25 cellular contexts compared by ENCODE assay signal in the genomic region with DNA sequence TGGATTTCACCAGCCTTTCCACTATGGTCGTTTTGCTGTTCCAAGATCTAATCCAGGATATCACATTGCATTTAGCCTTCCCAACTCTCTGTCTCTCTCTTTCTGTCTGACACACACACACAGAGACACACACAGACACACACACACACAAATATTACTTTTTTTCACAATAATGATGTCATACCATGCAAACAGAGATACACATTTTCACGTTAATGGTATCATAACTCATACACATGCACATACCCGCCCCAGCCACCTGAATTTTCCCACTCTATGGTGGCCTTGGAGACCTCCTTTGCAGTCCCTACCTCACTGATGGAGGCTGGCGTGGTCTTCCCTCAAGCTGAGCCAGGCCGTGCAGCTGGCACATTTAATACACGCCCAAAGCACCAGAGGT. TPM values are rescaled to one million over a fixed set of nuclear protein-coding genes. Genes with fewer than 3 reads are reported as not detected.
DNase-seq lines count a peak whose midpoint lies in the region; ATAC-seq, FAIRE-seq and TF ChIP-seq lines count a peak whose summit lies in the region.
"Had no signal": no experiment of that assay in that cellular context is flagged by ENCODE, and none has a peak within 500 bp of the region (broad histone marks: within the 10 kb centered on the region; RNA-seq: fewer than 3 reads in every experiment).

No MANE protein-coding gene starts in this region.

- POLR2A ChIA-PET in H1 (lab: Charles Lee; ENCODE audit: partially characterized antibody): no interaction called here

- no peak overlapping the region for H4K8ac ChIP-seq in H1 (ENCODE audit: extremely low read depth, insufficient read depth, low read length)

- H3K27ac Mint-ChIP-seq in activated T-cell treated with anti-CD3 and anti-CD28 coated beads, Interleukin-2, amount 50 U/mL, for 72 hours: no peak overlapping the region
- no peak overlapping the region for H3K27ac Mint-ChIP-seq in activated T-helper 17 cell treated with anti-CD3 and anti-CD28 coated beads, Interleukin-2, amount 50 U/mL, for 72 hours
- H3K27ac Mint-ChIP-seq: CD4-positive, alpha-beta T cell had no signal

- no peak for FAIRE-seq in H1 (lab: Jason Lieb, UNC)
- FAIRE-seq: D721Med had no signal

- H3K27me3 ChIP-seq in heart right ventricle (peaks cover 0 to 25% (median 3%) of the 10 kb centered on the region in 7 donors), H1 (replicated peaks in 1 of 4; ENCODE audit: control insufficient read depth in 3 of 4, extremely low read depth in 1 of 4, insufficient read depth in 3 of 4, low read length in 3 of 4) (no peaks in the 10 kb centered on the region; a peak in 1 of 7 replicates), osteoblast (ENCODE audit: insufficient read depth, low read length) (peaks cover 12% of the 10 kb centered on the region)
- H3K27me3 ChIP-seq: BLaER1 treated with 17β-estradiol and CSF1 and Interleukin-3, amounts not matched to agents 10 nM and 100 nM had no signal

- H3K9ac ChIP-seq in H1 (replicated peaks in 1 of 4; ENCODE audit: extremely low read depth in 1 of 4, low read depth in 3 of 4, low read length in 3 of 4): no peak overlapping the region
- H3K9ac ChIP-seq: BLaER1 treated with 17β-estradiol and CSF1 and Interleukin-3, amounts not matched to agents 10 nM and 100 nM; KMS-11 had no signal

- H3K4me3 Mint-ChIP-seq in activated T-cell treated with anti-CD3 and anti-CD28 coated beads, Interleukin-2, amount 50 U/mL, for 72 hours: no peak overlapping the region
- H3K4me3 Mint-ChIP-seq in activated T-helper 17 cell treated with anti-CD3 and anti-CD28 coated beads, Interleukin-2, amount 50 U/mL, for 72 hours: no peak overlapping the region
- H3K4me3 Mint-ChIP-seq: CD4-positive, alpha-beta T cell had no signal

- H3K9me3 Mint-ChIP-seq in activated T-cell treated with anti-CD3 and anti-CD28 coated beads, Interleukin-2, amount 50 U/mL, for 72 hours: no peaks in the 10 kb centered on the region
- H3K9me3 Mint-ChIP-seq in activated T-helper 17 cell treated with anti-CD3 and anti-CD28 coated beads, Interleukin-2, amount 50 U/mL, for 72 hours: no peaks in the 10 kb centered on the region
- H3K9me3 Mint-ChIP-seq: CD4-positive, alpha-beta T cell had no signal

- H3K36me3 Mint-ChIP-seq in activated T-cell treated with anti-CD3 and anti-CD28 coated beads, Interleukin-2, amount 50 U/mL, for 72 hours (ENCODE audit: insufficient read depth in 2 of 2): no peaks in the 10 kb centered on the region
- H3K36me3 Mint-ChIP-seq in activated T-helper 17 cell treated with anti-CD3 and anti-CD28 coated beads, Interleukin-2, amount 50 U/mL, for 72 hours (ENCODE audit: low read depth): no peaks in the 10 kb centered on the region

- intact Hi-C loops in heart right ventricle (cut with DNase I) (no loop called here), left ventricle myocardium superior (cut with micrococcal nuclease) (no loop called here)

- no peak overlapping the region for H3K56ac ChIP-seq in H1 (replicated peaks; ENCODE audit: insufficient read length, low read depth, low read length)

- H2BK5ac ChIP-seq in H1 (ENCODE audit: low read depth, low read length): no peak overlapping the region

- H4K5ac ChIP-seq in H1 (ENCODE audit: insufficient read length, low read depth, low read length): no peak overlapping the region

- H3K79me1 ChIP-seq in H1 (ENCODE audit: low read depth, low read length): no peaks in the 10 kb centered on the region

- H3K4me1 ChIP-seq in heart right ventricle: peaks cover 0 to 45% (median 5%) of the 10 kb centered on the region in 9 donors
- H3K4me1 ChIP-seq in H1 (replicated peaks in 1 of 4; ENCODE audit: control insufficient read depth in 3 of 4, insufficient read depth in 4 of 4, low read length in 3 of 4): peaks cover 0 to 10% (median 4%) of the 10 kb centered on the region in 4 experiments; a peak in 5 of 7 replicates
- no peaks in the 10 kb centered on the region for H3K4me1 ChIP-seq in osteoblast (ENCODE audit: insufficient read depth, low read length)
- H3K4me1 ChIP-seq: BLaER1 treated with 17β-estradiol and CSF1 and Interleukin-3, amounts not matched to agents 10 nM and 100 nM had no signal

- H3K36me3 ChIP-seq in heart right ventricle: no peaks in the 10 kb centered on the region
- no peaks in the 10 kb centered on the region for H3K36me3 ChIP-seq in H1 (ENCODE audit: control insufficient read depth in 2 of 4, insufficient read depth in 4 of 4, low read length in 3 of 4)
- H3K36me3 ChIP-seq in osteoblast (ENCODE audit: insufficient read depth, low read length): no peaks in the 10 kb centered on the region
- H3K36me3 ChIP-seq: BLaER1 treated with 17β-estradiol and CSF1 and Interleukin-3, amounts not matched to agents 10 nM and 100 nM had no signal

- no peak overlapping the region; the same call in 1 of the 2 replicates for H2BK12ac ChIP-seq in H1 (ENCODE audit: low read depth, low read length)

- CTCF ChIA-PET in H1 (lab: Charles Lee; ENCODE audit: partially characterized antibody): interaction anchor here (0.6 to 4.3 kb wide), 5 partner anchors 9 to 363 kb away, joined by 3 to 25 read pairs (median 4); no protein-coding TSS in a partner anchor

- no peak overlapping the region for H2BK20ac ChIP-seq in H1 (ENCODE audit: low read length)

- no peak overlapping the region for H3K4me3 ChIP-seq in heart right ventricle
- H3K4me3 ChIP-seq in H1 (ENCODE audit: extremely low read depth in 1 of 4, insufficient read depth in 2 of 4, low read depth in 3 of 4, low read length in 4 of 4): no peak overlapping the region
- H3K4me3 ChIP-seq in osteoblast (ENCODE audit: insufficient read depth, low read length): no peak overlapping the region
- H3K4me3 ChIP-seq: BLaER1 treated with 17β-estradiol and CSF1 and Interleukin-3, amounts not matched to agents 10 nM and 100 nM; PC-9 had no signal

- no peak overlapping the region for H3K23ac ChIP-seq in H1 (ENCODE audit: insufficient read length)

- WGBS in heart right ventricle, 2 donors: 46 to 48% methylated on average over 6 of the region's 6 CpGs
- WGBS in H1 (ENCODE audit: extremely low coverage in 1 of 2, insufficient coverage in 1 of 2, insufficient read length in 1 of 2, insufficient replicate concordance in 2 of 2, low coverage in 1 of 2, low lambda C conversion rate in 2 of 2, missing lambda C conversion rate in 1 of 2), 2 experiments: 81% methylated on average over 6 of the region's 6 CpGs; no CpG with 5 or more reads in 1 of the 2 experiments

- peaks cover 8% of the 10 kb centered on the region for H3K27me3 Mint-ChIP-seq in activated T-cell treated with anti-CD3 and anti-CD28 coated beads, Interleukin-2, amount 50 U/mL, for 72 hours (ENCODE audit: low read depth)
- peaks cover 1% of the 10 kb centered on the region for H3K27me3 Mint-ChIP-seq in activated T-helper 17 cell treated with anti-CD3 and anti-CD28 coated beads, Interleukin-2, amount 50 U/mL, for 72 hours

- no peak overlapping the region for H3K4ac ChIP-seq in H1 (replicated peaks; ENCODE audit: insufficient read length, low read depth, low read length)

- H2AFZ ChIP-seq in H1 (ENCODE audit: low read length): no peak overlapping the region
- H2AFZ ChIP-seq in osteoblast (ENCODE audit: low read length): no peak overlapping the region
- H2AFZ ChIP-seq: PC-9 had no signal

- no peak for TF ChIP-seq POLR2A in H1 (IDR thresholded peaks at IDR 0.05; ENCODE audit: control extremely low read depth in 1 of 2, low read depth in 2 of 2, low read length in 2 of 2)

- peaks cover 5% of the 10 kb centered on the region; the same call in 1 of the 2 replicates for H3K23me2 ChIP-seq in H1 (ENCODE audit: low read depth, low read length)

- no peak for TF ChIP-seq EP300 in H1 (IDR thresholded peaks at IDR 0.05; ENCODE audit: borderline replicate concordance in 1 of 2, low read depth in 2 of 2, low read length in 2 of 2)

- no peak for TF ChIP-seq RAD21 in H1 (IDR thresholded peaks at IDR 0.05 in 1 of 2, conservative IDR thresholded peaks at IDR 0.05 in 1 of 2; ENCODE audit: low read depth in 2 of 2, low read length in 2 of 2)

- no peak overlapping the region for H2AK5ac ChIP-seq in H1 (ENCODE audit: low read depth, low read length)

- H3K4me2 ChIP-seq in H1 (ENCODE audit: insufficient read depth in 1 of 2, low read depth in 2 of 2, low read length in 2 of 2) (no peak overlapping the region), osteoblast (ENCODE audit: insufficient read depth, low read length) (no peak overlapping the region)
- H3K4me2 ChIP-seq: BLaER1 treated with 17β-estradiol and CSF1 and Interleukin-3, amounts not matched to agents 10 nM and 100 nM; KMS-11; PC-9 had no signal

- DNase-seq in heart right ventricle (no peak), left ventricle myocardium superior (no peak), H1 (ENCODE audit: low read depth in 1 of 2, low spot score in 2 of 2) (no peak), osteoblast (ENCODE audit: insufficient read length, low spot score, missing footprints) (peak; percentile 66), Ammon's horn (ENCODE audit: low spot score) (no peak)
- no peak for DNase-seq in activated T-cell treated with anti-CD3 and anti-CD28 coated beads, Interleukin-2, amount 50 U/mL, for 72 hours
- DNase-seq: CD4-positive, alpha-beta T cell; HCEC 1CT; IMR-90; MM.1S; NCI-H1417; NCI-H1694; NCI-H2081; NCI-H2227 treated with DMSO at 0.1 percent for 48 hours; NCI-H526 treated with DMSO at 0.1 percent for 48 hours; PC-9 had no signal

- H2BK120ac ChIP-seq in H1 (replicated peaks; ENCODE audit: low read depth, low read length): no peak overlapping the region

- H3K18ac ChIP-seq in H1 (ENCODE audit: extremely low read depth, low read length): no peak overlapping the region

- peaks cover 0 to 4% of the 10 kb centered on the region in 2 experiments for H4K20me1 ChIP-seq in H1 (replicated peaks in 1 of 2; ENCODE audit: control insufficient read depth in 1 of 2, insufficient read depth in 2 of 2, low read length in 2 of 2)
- H4K20me1 ChIP-seq in osteoblast (ENCODE audit: insufficient read depth, low read length): no peaks in the 10 kb centered on the region
- H4K20me1 ChIP-seq: BLaER1 treated with 17β-estradiol and CSF1 and Interleukin-3, amounts not matched to agents 10 nM and 100 nM had no signal

- no peak overlapping the region for H3K14ac ChIP-seq in H1 (ENCODE audit: insufficient read length)

- H3K27ac ChIP-seq in heart right ventricle (peak overlapping the region in 8 of 10 donors; percentile 19 to 92 (median 88)), H1 (ENCODE audit: low read depth, low read length) (no peak overlapping the region), osteoblast (ENCODE audit: low read depth, low read length) (no peak overlapping the region)
- H3K27ac ChIP-seq: BLaER1 treated with 17β-estradiol and CSF1 and Interleukin-3, amounts not matched to agents 10 nM and 100 nM; KMS-11; PC-9 had no signal

- no peak overlapping the region for H4K91ac ChIP-seq in H1 (replicated peaks; ENCODE audit: insufficient read length, low read length)

- ATAC-seq in heart right ventricle: no peak
- ATAC-seq in left ventricle myocardium superior: no peak
- no peak for ATAC-seq in activated T-cell treated with anti-CD3 and anti-CD28 coated beads, Interleukin-2, amount 50 U/mL, for 72 hours (replicated peaks in 1 of 2)
- no peak for ATAC-seq in activated T-helper 17 cell treated with anti-CD3 and anti-CD28 coated beads, Interleukin-2, amount 50 U/mL, for 72 hours (replicated peaks)
- ATAC-seq: Right ventricle myocardium inferior had no signal

- no peaks in the 10 kb centered on the region for H3K79me2 ChIP-seq in H1 (ENCODE audit: control insufficient read depth in 1 of 2, insufficient read depth in 2 of 2, low read length in 2 of 2)
- no peaks in the 10 kb centered on the region for H3K79me2 ChIP-seq in osteoblast (ENCODE audit: insufficient read depth, low read length)

- H3K4me1 Mint-ChIP-seq in activated T-cell treated with anti-CD3 and anti-CD28 coated beads, Interleukin-2, amount 50 U/mL, for 72 hours (ENCODE audit: low read depth): no peaks in the 10 kb centered on the region
- no peaks in the 10 kb centered on the region for H3K4me1 Mint-ChIP-seq in activated T-helper 17 cell treated with anti-CD3 and anti-CD28 coated beads, Interleukin-2, amount 50 U/mL, for 72 hours

- no peak for TF ChIP-seq CTCF in heart right ventricle (IDR thresholded peaks at IDR 0.05)
- TF ChIP-seq CTCF in H1 (IDR thresholded peaks at IDR 0.05; ENCODE audit: control extremely low read depth in 1 of 3, insufficient read depth in 1 of 3, low read depth in 1 of 3, low read length in 3 of 3): no peak
- TF ChIP-seq CTCF in osteoblast (IDR thresholded peaks at IDR 0.05; ENCODE audit: extremely low read depth, low read depth, low read length): no peak

- H3K9me3 ChIP-seq in heart right ventricle (no peaks in the 10 kb centered on the region), H1 (ENCODE audit: insufficient read depth in 2 of 2, low read depth in 1 of 2, low read length in 1 of 2) (no peaks in the 10 kb centered on the region), osteoblast (ENCODE audit: low read depth, low read length) (no peaks in the 10 kb centered on the region)
- H3K9me3 ChIP-seq: BLaER1 treated with 17β-estradiol and CSF1 and Interleukin-3, amounts not matched to agents 10 nM and 100 nM had no signal

- 0 out of 2 replicates have a peak overlapping the region, but pooled peaks have one; percentile 85 for H2BK15ac ChIP-seq in H1 (ENCODE audit: low read length)

RNA-seq across cellular contexts. Expression of a gene that starts 7.2 kb away (rescaled TPM):
- total RNA-seq in heart right ventricle (over 10,000 TPM; 10,671 to 56,186 (median 34,210) TPM), left ventricle myocardium superior (22,131 TPM), osteoblast (not detected in 2 replicates)
- polyA plus RNA-seq in heart right ventricle (over 10,000 TPM in 1 of 2 donors, 1,000 to 10,000 TPM in 1; 9,270 to 14,204 TPM), H1 (2011; rRNA removed) (not detected in 2 replicates)
- total RNA-seq in H1 (2021; fragmentation: NEBNext Ultra II Directional; extraction: Animal tissue kit (Norgen Biotek cat#: 25700)): not detected in 2 replicates
- not detected for polyA plus RNA-seq in H1 (2011; cell fraction: cytosol; rRNA removed)
- not detected for polyA plus RNA-seq in H1 (2011; cell fraction: nucleus; rRNA removed)
- polyA plus RNA-seq in H1 (2012, experiment 1 of 2): not detected in 4 replicates
- polyA plus RNA-seq in H1 (2012, experiment 2 of 2): not detected
- polyA plus RNA-seq in H1 (2013, experiment 1 of 2): 0.26 TPM
- polyA plus RNA-seq in H1 (2013, experiment 2 of 2): 0.18 TPM
- polyA minus RNA-seq in H1 (2011; rRNA and poly(A)+ RNA removed): not detected in 2 replicates
- polyA minus RNA-seq in H1 (2011; cell fraction: cytosol; rRNA and poly(A)+ RNA removed): not detected
- not detected for polyA minus RNA-seq in H1 (2011; cell fraction: nucleus; rRNA and poly(A)+ RNA removed)
- total RNA-seq in activated T-cell treated with anti-CD3 and anti-CD28 coated beads, Interleukin-2, amount 50 U/mL, for 72 hours: not detected
- not detected for total RNA-seq in activated T-helper 17 cell treated with anti-CD3 and anti-CD28 coated beads, Interleukin-2, amount 50 U/mL, for 72 hours
- total RNA-seq: CD4-positive, alpha-beta T cell; IMR-90; NCI-H460; PC-9; RPMI7951; SK-MEL-5 had no signal
- polyA plus RNA-seq: AG04450, IMR-90 had no signal

Comparison
In these comparisons a context has a peak if more than half of its experiments do, and no peak if none do; other contexts are left out.
1. H3K27ac ChIP-seq: peak in heart right ventricle (8 of 10); none in H1 (single experiment) and osteoblast (single experiment).
2. RNA of a gene that starts 7.2 kb away (total RNA-seq): 10,671 to 56,186 TPM in heart right ventricle and 22,131 TPM in left ventricle myocardium superior (single experiment); not detected in H1, not detected in osteoblast, not detected in activated T-cell treated with anti-CD3 and anti-CD28 coated beads, Interleukin-2, amount 50 U/mL, for 72 hours and not detected in activated T-helper 17 cell treated with anti-CD3 and anti-CD28 coated beads, Interleukin-2, amount 50 U/mL, for 72 hours; every median in the first group is over 1,000 times any median in the second.